ENCODE assay signal across 15 cellular contexts in genomic region chr5:43155394-43156096, GRCh38. TPM values are rescaled to one million over a fixed set of nuclear protein-coding genes. Genes with fewer than 3 reads are reported as not detected.
DNase-seq lines count a peak whose midpoint lies in the region; ATAC-seq, FAIRE-seq and TF ChIP-seq lines count a peak whose summit lies in the region.
"Had no signal": no experiment of that assay in that cellular context is flagged by ENCODE, and none has a peak within 500 bp of the region (broad histone marks: within the 10 kb centered on the region; RNA-seq: fewer than 3 reads in every experiment).

No MANE protein-coding gene starts in this region.

- TF ChIP-seq POLR2A in H1 (IDR thresholded peaks at IDR 0.05; ENCODE audit: control extremely low read depth in 1 of 2, low read depth in 2 of 2, low read length in 2 of 2): no peak

- H3K4me3 Mint-ChIP-seq in activated naive CD4-positive, alpha-beta T cell treated with anti-CD3 and anti-CD28 coated beads, Interleukin-2, amount 10 ng/mL, durations not matched to agents 7 days and 5 days: no peak overlapping the region

- H3K4me1 ChIP-seq in H1 (replicated peaks in 1 of 4; ENCODE audit: control insufficient read depth in 3 of 4, insufficient read depth in 4 of 4, low read length in 3 of 4) (peaks cover 0 to 3% (median 3%) of the 10 kb centered on the region in 4 experiments; a peak in 4 of 7 replicates), osteoblast (ENCODE audit: insufficient read depth, low read length) (peaks cover 18% of the 10 kb centered on the region)

- no peak overlapping the region for H3K23ac ChIP-seq in H1 (ENCODE audit: insufficient read length)

- H2BK15ac ChIP-seq in H1 (ENCODE audit: low read length): no peak overlapping the region

- WGBS in H1 (ENCODE audit: extremely low coverage in 1 of 2, insufficient coverage in 1 of 2, insufficient read length in 1 of 2, insufficient replicate concordance in 2 of 2, low coverage in 1 of 2, low lambda C conversion rate in 2 of 2, missing lambda C conversion rate in 1 of 2), 2 experiments: 84% methylated on average over 4 of the region's 4 CpGs; no CpG with 5 or more reads in 1 of the 2 experiments

- H3K27ac ChIP-seq in H1 (ENCODE audit: low read depth, low read length) (no peak overlapping the region), osteoblast (ENCODE audit: low read depth, low read length) (peak overlapping the region; percentile 1), substantia nigra (ENCODE audit: low read depth, low read length, poor library complexity, severe bottlenecking) (no peak overlapping the region)
- H3K27ac ChIP-seq: HL-60 had no signal

- POLR2A ChIA-PET in H1 (lab: Charles Lee; ENCODE audit: partially characterized antibody): interaction anchor here (0.7 to 2.8 kb wide), 5 partner anchors 9 to 14 kb away, joined by 3 to 8 read pairs (median 3); no protein-coding TSS in a partner anchor

- no peak overlapping the region for H3K9ac ChIP-seq in H1 (replicated peaks in 1 of 4; ENCODE audit: extremely low read depth in 1 of 4, low read depth in 3 of 4, low read length in 3 of 4)
- H3K9ac ChIP-seq: SK-N-SH had no signal

- no peak overlapping the region for H3K4ac ChIP-seq in H1 (replicated peaks; ENCODE audit: insufficient read length, low read depth, low read length)

- no peak overlapping the region for H3K18ac ChIP-seq in H1 (ENCODE audit: extremely low read depth, low read length)

- H3K36me3 ChIP-seq in H7 (replicated peaks; ENCODE audit: control insufficient read depth, insufficient read depth, low read length) (no peaks in the 10 kb centered on the region; the same call in 1 of the 2 replicates), H1 (ENCODE audit: control insufficient read depth in 2 of 4, insufficient read depth in 4 of 4, low read length in 3 of 4) (peaks cover 0 to 2% (median 0%) of the 10 kb centered on the region in 4 experiments; a peak in 2 of 8 replicates), osteoblast (ENCODE audit: insufficient read depth, low read length) (peaks cover 6% of the 10 kb centered on the region)

- TF ChIP-seq EP300 in H1 (IDR thresholded peaks at IDR 0.05; ENCODE audit: borderline replicate concordance in 1 of 2, low read depth in 2 of 2, low read length in 2 of 2): no peak

- H2AFZ ChIP-seq in H1 (ENCODE audit: low read length): no peak overlapping the region
- H2AFZ ChIP-seq in osteoblast (ENCODE audit: low read length): no peak overlapping the region

- peaks cover 0 to 9% of the 10 kb centered on the region in 2 experiments for H4K20me1 ChIP-seq in H1 (replicated peaks in 1 of 2; ENCODE audit: control insufficient read depth in 1 of 2, insufficient read depth in 2 of 2, low read length in 2 of 2)
- H4K20me1 ChIP-seq in osteoblast (ENCODE audit: insufficient read depth, low read length): peaks cover 34% of the 10 kb centered on the region

- H3K4me1 Mint-ChIP-seq in activated naive CD4-positive, alpha-beta T cell treated with anti-CD3 and anti-CD28 coated beads, Interleukin-2, amount 10 ng/mL, durations not matched to agents 7 days and 5 days: peaks cover 12% of the 10 kb centered on the region

- H2BK5ac ChIP-seq in H1 (ENCODE audit: low read depth, low read length): no peak overlapping the region

- no peaks in the 10 kb centered on the region for H3K27me3 Mint-ChIP-seq in activated naive CD4-positive, alpha-beta T cell treated with anti-CD3 and anti-CD28 coated beads, Interleukin-2, amount 10 ng/mL, durations not matched to agents 7 days and 5 days

- H3K23me2 ChIP-seq in H1 (ENCODE audit: low read depth, low read length): no peaks in the 10 kb centered on the region

- H3K14ac ChIP-seq in H1 (ENCODE audit: insufficient read length): no peak overlapping the region

- no peaks in the 10 kb centered on the region for H3K9me3 Mint-ChIP-seq in activated naive CD4-positive, alpha-beta T cell treated with anti-CD3 and anti-CD28 coated beads, Interleukin-2, amount 10 ng/mL, durations not matched to agents 7 days and 5 days

- TF ChIP-seq RAD21 in H1 (IDR thresholded peaks at IDR 0.05 in 1 of 2, conservative IDR thresholded peaks at IDR 0.05 in 1 of 2; ENCODE audit: low read depth in 2 of 2, low read length in 2 of 2): peak; percentile 5 to 30; a peak in 2 of 4 replicates

- H3K27ac Mint-ChIP-seq in activated naive CD4-positive, alpha-beta T cell treated with anti-CD3 and anti-CD28 coated beads, Interleukin-2, amount 10 ng/mL, durations not matched to agents 7 days and 5 days: peak overlapping the region; percentile 24

- H2BK120ac ChIP-seq in H1 (replicated peaks; ENCODE audit: low read depth, low read length): no peak overlapping the region

- H2BK20ac ChIP-seq in H1 (ENCODE audit: low read length): no peak overlapping the region

- H3K36me3 Mint-ChIP-seq in activated naive CD4-positive, alpha-beta T cell treated with anti-CD3 and anti-CD28 coated beads, Interleukin-2, amount 10 ng/mL, durations not matched to agents 7 days and 5 days: peaks cover 52% of the 10 kb centered on the region

- CTCF ChIA-PET in activated naive CD4-positive, alpha-beta T cell treated with anti-CD3 and anti-CD28 coated beads, Interleukin-2, amount 10 ng/mL, durations not matched to agents 7 days and 5 days (lab: Charles Lee): no interaction called here
- CTCF ChIA-PET in H1 (lab: Charles Lee; ENCODE audit: partially characterized antibody): interaction anchor here (0.8 to 2.4 kb wide), 11 partner anchors 9 to 328 kb away, joined by 3 to 6 read pairs (median 4); partner anchors contain the start of gene TMEM267

- H3K56ac ChIP-seq in H1 (replicated peaks; ENCODE audit: insufficient read length, low read depth, low read length): no peak overlapping the region

- no peak overlapping the region for H4K8ac ChIP-seq in H1 (ENCODE audit: extremely low read depth, insufficient read depth, low read length)

- H3K27me3 ChIP-seq in H7 (ENCODE audit: control insufficient read depth, insufficient read depth, low read length) (no peaks in the 10 kb centered on the region), H1 (replicated peaks in 1 of 4; ENCODE audit: control insufficient read depth in 3 of 4, extremely low read depth in 1 of 4, insufficient read depth in 3 of 4, low read length in 3 of 4) (no peaks in the 10 kb centered on the region), osteoblast (ENCODE audit: insufficient read depth, low read length) (no peaks in the 10 kb centered on the region)

- H3K79me2 ChIP-seq in H1 (ENCODE audit: control insufficient read depth in 1 of 2, insufficient read depth in 2 of 2, low read length in 2 of 2) (peaks cover 0 to 14% of the 10 kb centered on the region in 2 experiments; a peak in 3 of 4 replicates), osteoblast (ENCODE audit: insufficient read depth, low read length) (peaks cover 66% of the 10 kb centered on the region)

- no peak overlapping the region for H4K91ac ChIP-seq in H1 (replicated peaks; ENCODE audit: insufficient read length, low read length)

- no peak for ATAC-seq in GM18861 (IDR thresholded peaks at IDR 0.05; ENCODE audit: unreplicated experiment)

- DNase-seq in activated naive CD4-positive, alpha-beta T cell treated with anti-CD3 and anti-CD28 coated beads, Interleukin-2, amount 10 ng/mL, durations not matched to agents 7 days and 5 days: no peak
- no peak for DNase-seq in activated naive CD4-positive, alpha-beta T cell treated with anti-CD3 and anti-CD28 coated beads, Interleukin-2, amount 50 U/mL, for 16 hours
- DNase-seq in H7 (peak; percentile 43), H1 (ENCODE audit: low read depth in 1 of 2, low spot score in 2 of 2) (no peak), osteoblast (ENCODE audit: insufficient read length, low spot score, missing footprints) (peak; percentile 45), HPDE6-E6E7 (ENCODE audit: extremely low spot score) (no peak), substantia nigra (lab: John Stamatoyannopoulos, UW) (no peak)
- DNase-seq: ACHN, Kasumi-1, NCI-H187 treated with DMSO at 0.1 percent for 48 hours, NCI-H446, SK-N-SH had no signal

- no peak overlapping the region for H2AK5ac ChIP-seq in H1 (ENCODE audit: low read depth, low read length)

- no peak overlapping the region for H4K5ac ChIP-seq in H1 (ENCODE audit: insufficient read length, low read depth, low read length)

- H3K4me2 ChIP-seq in H1 (ENCODE audit: insufficient read depth in 1 of 2, low read depth in 2 of 2, low read length in 2 of 2) (no peak overlapping the region), osteoblast (ENCODE audit: insufficient read depth, low read length) (peak overlapping the region; percentile 42)
- H3K4me2 ChIP-seq: SK-N-SH had no signal

- H3K79me1 ChIP-seq in H1 (ENCODE audit: low read depth, low read length): peaks cover 6% of the 10 kb centered on the region

- peak in 2 of 3 experiments; percentile 31 to 48; a peak in 3 of 4 replicates for TF ChIP-seq CTCF in H1 (IDR thresholded peaks at IDR 0.05; ENCODE audit: control extremely low read depth in 1 of 3, insufficient read depth in 1 of 3, low read depth in 1 of 3, low read length in 3 of 3)
- TF ChIP-seq CTCF in osteoblast (IDR thresholded peaks at IDR 0.05; ENCODE audit: extremely low read depth, low read depth, low read length): no peak

- H2BK12ac ChIP-seq in H1 (ENCODE audit: low read depth, low read length): no peak overlapping the region

- H3K4me3 ChIP-seq in H7 (ENCODE audit: insufficient read depth, low read depth, low read length): no peak overlapping the region
- no peak overlapping the region for H3K4me3 ChIP-seq in H1 (ENCODE audit: extremely low read depth in 1 of 4, insufficient read depth in 2 of 4, low read depth in 3 of 4, low read length in 4 of 4)
- H3K4me3 ChIP-seq in osteoblast (ENCODE audit: insufficient read depth, low read length): no peak overlapping the region

- H3K9me3 ChIP-seq in H1 (ENCODE audit: insufficient read depth in 2 of 2, low read depth in 1 of 2, low read length in 1 of 2) (no peaks in the 10 kb centered on the region), osteoblast (ENCODE audit: low read depth, low read length) (no peaks in the 10 kb centered on the region)
- H3K9me3 ChIP-seq: SK-N-SH had no signal

- FAIRE-seq in H1 (lab: Jason Lieb, UNC): no peak

RNA-seq across cellular contexts. Expression of gene ZNF131, which starts 34.8 kb away (rescaled TPM):
- total RNA-seq in H7 (2014; rRNA removed; shearing (Covaris generic)): 34.3 and 34.6 TPM in 2 replicates
- total RNA-seq in H1 (2021; fragmentation: NEBNext Ultra II Directional; extraction: Animal tissue kit (Norgen Biotek cat#: 25700)): 34.9 and 36.3 TPM in 2 replicates
- 11.7 and 16.1 TPM in 2 replicates for polyA plus RNA-seq in H1 (2011; rRNA removed)
- 21.2 TPM for polyA plus RNA-seq in H1 (2011; cell fraction: cytosol; rRNA removed)
- 20.4 TPM for polyA plus RNA-seq in H1 (2011; cell fraction: nucleus; rRNA removed)
- 23.4 to 32.6 TPM (median 24.7 TPM) in 4 replicates for polyA plus RNA-seq in H1 (2012, experiment 1 of 2)
- 3.2 TPM for polyA plus RNA-seq in H1 (2012, experiment 2 of 2)
- polyA plus RNA-seq in H1 (2013, experiment 1 of 2): 42.2 TPM
- polyA plus RNA-seq in H1 (2013, experiment 2 of 2): 42.9 TPM
- polyA minus RNA-seq in H1 (2011; rRNA and poly(A)+ RNA removed): 34.1 and 43.9 TPM in 2 replicates
- polyA minus RNA-seq in H1 (2011; cell fraction: cytosol; rRNA and poly(A)+ RNA removed): 28.8 TPM
- 65.7 TPM for polyA minus RNA-seq in H1 (2011; cell fraction: nucleus; rRNA and poly(A)+ RNA removed)
- 31.1 and 39.8 TPM in 2 replicates for total RNA-seq in osteoblast

RNA-seq across cellular contexts. Expression of gene NIM1K, which starts 36.5 kb away (rescaled TPM):
- not detected in 2 replicates for total RNA-seq in H7 (2014; rRNA removed; shearing (Covaris generic))
- not detected in 2 replicates for total RNA-seq in H1 (2021; fragmentation: NEBNext Ultra II Directional; extraction: Animal tissue kit (Norgen Biotek cat#: 25700))
- polyA plus RNA-seq in H1 (2011; rRNA removed): not detected in 2 replicates
- polyA plus RNA-seq in H1 (2011; cell fraction: cytosol; rRNA removed): 0.03 TPM
- polyA plus RNA-seq in H1 (2011; cell fraction: nucleus; rRNA removed): 0.16 TPM
- polyA plus RNA-seq in H1 (2012, experiment 1 of 2): not detected in 4 replicates
- polyA plus RNA-seq in H1 (2012, experiment 2 of 2): not detected
- not detected for polyA plus RNA-seq in H1 (2013, experiment 1 of 2)
- 0.02 TPM for polyA plus RNA-seq in H1 (2013, experiment 2 of 2)
- polyA minus RNA-seq in H1 (2011; rRNA and poly(A)+ RNA removed): not detected in 2 replicates
- not detected for polyA minus RNA-seq in H1 (2011; cell fraction: cytosol; rRNA and poly(A)+ RNA removed)
- polyA minus RNA-seq in H1 (2011; cell fraction: nucleus; rRNA and poly(A)+ RNA removed): not detected
- 0.88 and 1.1 TPM in 2 replicates for total RNA-seq in osteoblast
- total RNA-seq: Daoy had no signal

Comparison
In these comparisons a context has a peak if more than half of its experiments do, and no peak if none do; other contexts are left out.
1. DNase-seq: peak in H7 (single experiment) and osteoblast (single experiment); none in activated naive CD4-positive, alpha-beta T cell treated with anti-CD3 and anti-CD28 coated beads, Interleukin-2, amount 10 ng/mL, durations not matched to agents 7 days and 5 days (single experiment), activated naive CD4-positive, alpha-beta T cell treated with anti-CD3 and anti-CD28 coated beads, Interleukin-2, amount 50 U/mL, for 16 hours (single experiment), H1 (0 of 2), HPDE6-E6E7 (single experiment) and substantia nigra (0 of 49).